ENCODE assay signal across 24 cellular contexts in the genomic region with DNA sequence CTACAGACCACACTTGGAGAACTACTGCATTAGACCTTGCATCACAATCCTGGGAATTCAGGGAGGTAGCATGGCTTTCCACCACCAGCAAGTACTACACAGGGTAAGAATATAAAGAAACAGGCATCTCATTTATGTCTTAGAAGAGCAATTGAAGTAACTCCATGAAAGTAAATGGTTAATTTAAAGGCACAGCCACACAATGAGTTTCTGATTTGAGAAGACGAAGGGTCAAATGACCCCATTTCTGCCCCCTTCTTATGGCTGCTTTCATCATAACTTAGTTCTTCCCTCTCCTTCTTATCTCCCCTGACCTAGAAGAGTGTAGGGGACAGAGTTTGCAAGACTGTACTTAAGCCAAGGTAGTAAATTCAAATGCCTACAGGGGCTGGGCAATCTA. TPM values are rescaled to one million over a fixed set of nuclear protein-coding genes. Genes with fewer than 3 reads are reported as not detected.
DNase-seq lines count a peak whose midpoint lies in the region; ATAC-seq and TF ChIP-seq lines count a peak whose summit lies in the region.
"Had no signal": no experiment of that assay in that cellular context is flagged by ENCODE, and none has a peak within 500 bp of the region (broad histone marks: within the 10 kb centered on the region; RNA-seq: fewer than 3 reads in every experiment).

No MANE protein-coding gene starts in this region.

- H4K20me1 ChIP-seq in GM23338 (replicated peaks; ENCODE audit: insufficient read depth) (no peaks in the 10 kb centered on the region), neural progenitor cell (ENCODE audit: low read depth) (no peaks in the 10 kb centered on the region)
- H4K20me1 ChIP-seq: BLaER1 treated with 17β-estradiol and CSF1 and Interleukin-3, amounts not matched to agents 10 nM and 100 nM had no signal

- no peaks in the 10 kb centered on the region for H3K9me3 ChIP-seq in iPS-20b (ENCODE audit: insufficient read depth, low read depth, low read length)
- H3K9me3 ChIP-seq in neural progenitor cell (ENCODE audit: low read depth) = no peaks in the 10 kb centered on the region
- H3K9me3 ChIP-seq: A549; BE2C; BLaER1 treated with 17β-estradiol and CSF1 and Interleukin-3, amounts not matched to agents 10 nM and 100 nM; HAP-1 had no signal

- H3K4me1 ChIP-seq in GM23338 (ENCODE audit: insufficient read depth) (peaks cover 23% of the 10 kb centered on the region), iPS-20b (ENCODE audit: insufficient read depth, low read length) (peaks cover 24% of the 10 kb centered on the region), neural progenitor cell (peaks cover 32% of the 10 kb centered on the region)
- H3K4me1 ChIP-seq: BE2C had no signal

- H3K4me3 ChIP-seq in GM23338 = no peak overlapping the region
- H3K4me3 ChIP-seq in iPS-20b (ENCODE audit: low read length) = no peak overlapping the region
- H3K4me3 ChIP-seq in neural progenitor cell = no peak overlapping the region
- no peak overlapping the region for H3K4me3 ChIP-seq in H7 (ENCODE audit: insufficient read depth, low read depth, low read length)
- H3K4me3 ChIP-seq: A549; BLaER1 treated with 17β-estradiol and CSF1 and Interleukin-3, amounts not matched to agents 10 nM and 100 nM; GM12878; HAP-1 had no signal

- H3K9ac ChIP-seq in iPS-20b (ENCODE audit: low read depth, low read length) (peak overlapping the region; percentile 45; the same call in 1 of the 2 replicates), neural progenitor cell (no peak overlapping the region)
- H3K9ac ChIP-seq: BLaER1 treated with 17β-estradiol and CSF1 and Interleukin-3, amounts not matched to agents 10 nM and 100 nM had no signal

- peak; percentile 22; the same call in 2 of the 3 replicates for ATAC-seq in GM23338
- no peak for ATAC-seq in WTC11
- no peak for ATAC-seq in HG02840 (IDR thresholded peaks at IDR 0.05; ENCODE audit: low FRiP score, unreplicated experiment)
- ATAC-seq: A549, GM12878 had no signal

- H3K4me3 Mint-ChIP-seq in GM23338 = no peak overlapping the region
- no peak overlapping the region for H3K4me3 Mint-ChIP-seq in WTC11
- H3K4me3 Mint-ChIP-seq in neural progenitor cell = no peak overlapping the region
- no peak overlapping the region for H3K4me3 Mint-ChIP-seq in endothelial cell (ENCODE audit: unreplicated experiment)
- H3K4me3 Mint-ChIP-seq: CD14-positive monocyte; CD4-positive, alpha-beta T cell; CD8-positive, alpha-beta memory T cell; HFFc6 had no signal

- H2AFZ ChIP-seq in GM23338 = no peak overlapping the region
- peak overlapping the region; percentile 89 for H2AFZ ChIP-seq in neural progenitor cell (replicated peaks)

- no peaks in the 10 kb centered on the region for H3K27me3 ChIP-seq in GM23338 (ENCODE audit: insufficient read depth)
- H3K27me3 ChIP-seq in iPS-20b (ENCODE audit: insufficient read depth, low read length) = no peaks in the 10 kb centered on the region
- H3K27me3 ChIP-seq in neural progenitor cell = no peaks in the 10 kb centered on the region
- H3K27me3 ChIP-seq in H7 (ENCODE audit: control insufficient read depth, insufficient read depth, low read length) = no peaks in the 10 kb centered on the region
- H3K27me3 ChIP-seq: BE2C; BLaER1 treated with 17β-estradiol and CSF1 and Interleukin-3, amounts not matched to agents 10 nM and 100 nM had no signal

- H3F3A ChIP-seq in GM23338 (replicated peaks; ENCODE audit: low read depth) (peaks cover 6% of the 10 kb centered on the region; the same call in 1 of the 2 replicates), neural progenitor cell (ENCODE audit: low read depth) (peaks cover 20% of the 10 kb centered on the region)

- DNase-seq in GM23338 (ENCODE audit: low spot score) (no peak), WTC11 (ENCODE audit: low spot score) (no peak), neural progenitor cell (ENCODE audit: low spot score) (no peak), endothelial cell (ENCODE audit: low spot score) (no peak), H7 (no peak)
- DNase-seq: 8988T; ACHN; AML-193; BE2C; CD4-positive, alpha-beta T cell; CD8-positive, alpha-beta memory T cell; DMS 273 treated with DMSO at 0.1 percent for 48 hours; DMS79; EL; GDM1; GOT3; HFFc6 had no signal

- H3K79me2 ChIP-seq in GM23338 (replicated peaks; ENCODE audit: insufficient read depth) (peaks cover 2% of the 10 kb centered on the region; the same call in 1 of the 2 replicates), neural progenitor cell (ENCODE audit: low read depth) (peaks cover 3% of the 10 kb centered on the region)

- H3K9me2 ChIP-seq in GM23338 (ENCODE audit: insufficient read depth) = peaks cover 8% of the 10 kb centered on the region; the same call in 1 of the 2 replicates

- H3K36me3 ChIP-seq in GM23338 (ENCODE audit: insufficient read depth) (no peaks in the 10 kb centered on the region), iPS-20b (ENCODE audit: insufficient read depth, low read depth, low read length) (peaks cover 5% of the 10 kb centered on the region; the same call in 1 of the 2 replicates), neural progenitor cell (no peaks in the 10 kb centered on the region), H7 (replicated peaks; ENCODE audit: control insufficient read depth, insufficient read depth, low read length) (no peaks in the 10 kb centered on the region)
- H3K36me3 ChIP-seq: BE2C had no signal

- peaks cover 1% of the 10 kb centered on the region for H3K27me3 Mint-ChIP-seq in GM23338 (ENCODE audit: insufficient read depth, low read depth, poor library complexity)
- no peaks in the 10 kb centered on the region for H3K27me3 Mint-ChIP-seq in WTC11 (ENCODE audit: low read depth)
- H3K27me3 Mint-ChIP-seq in neural progenitor cell (ENCODE audit: insufficient read depth, low read depth) = peaks cover 3% of the 10 kb centered on the region
- peaks cover 3% of the 10 kb centered on the region for H3K27me3 Mint-ChIP-seq in endothelial cell (ENCODE audit: unreplicated experiment)
- H3K27me3 Mint-ChIP-seq: CD4-positive, alpha-beta T cell; CD8-positive, alpha-beta memory T cell had no signal

- H3K36me3 Mint-ChIP-seq in GM23338 (ENCODE audit: low read depth) (peaks cover 25% of the 10 kb centered on the region), WTC11 (peaks cover 5% of the 10 kb centered on the region), neural progenitor cell (peaks cover 16% of the 10 kb centered on the region), endothelial cell (ENCODE audit: low read depth, unreplicated experiment) (peaks cover 14% of the 10 kb centered on the region)

- CTCF ChIA-PET in WTC11 (lab: Charles Lee) = no interaction called here

- H3K4me1 Mint-ChIP-seq in GM23338 (peaks cover 27% of the 10 kb centered on the region), WTC11 (peaks cover 32% of the 10 kb centered on the region), neural progenitor cell (peaks cover 48% of the 10 kb centered on the region), endothelial cell (ENCODE audit: unreplicated experiment) (peaks cover 19% of the 10 kb centered on the region)

- H3K27ac Mint-ChIP-seq in GM23338 = peak overlapping the region; percentile 85
- peak overlapping the region; percentile 67 for H3K27ac Mint-ChIP-seq in WTC11
- peak overlapping the region; percentile 91 for H3K27ac Mint-ChIP-seq in neural progenitor cell
- no peak overlapping the region for H3K27ac Mint-ChIP-seq in endothelial cell (ENCODE audit: unreplicated experiment)
- H3K27ac Mint-ChIP-seq: CD14-positive monocyte; CD4-positive, alpha-beta T cell; CD8-positive, alpha-beta memory T cell; HFFc6 had no signal

- TF ChIP-seq CTCF in GM23338 (conservative IDR thresholded peaks at IDR 0.05; ENCODE audit: low read depth in 2 of 2) (no peak), WTC11 (IDR thresholded peaks at IDR 0.05) (no peak), neural progenitor cell (IDR thresholded peaks at IDR 0.05) (no peak), endothelial cell (IDR thresholded peaks at IDR 0.05; ENCODE audit: unreplicated experiment) (no peak)

- H3K4me2 ChIP-seq in GM23338 (peak overlapping the region; percentile 57; the same call in 1 of the 2 replicates), neural progenitor cell (no peak overlapping the region)
- H3K4me2 ChIP-seq: A549; BLaER1 treated with 17β-estradiol and CSF1 and Interleukin-3, amounts not matched to agents 10 nM and 100 nM had no signal

- no peak overlapping the region for H3K27ac ChIP-seq in GM23338 (ENCODE audit: low read depth)
- H3K27ac ChIP-seq in iPS-20b (ENCODE audit: low read length) = peak overlapping the region; percentile 11
- H3K27ac ChIP-seq in neural progenitor cell = no peak overlapping the region
- H3K27ac ChIP-seq: A549; BLaER1 treated with 17β-estradiol and CSF1 and Interleukin-3, amounts not matched to agents 10 nM and 100 nM had no signal

- H3K9me3 Mint-ChIP-seq in GM23338 (no peaks in the 10 kb centered on the region; the same call in 2 of the 3 replicates), WTC11 (peaks cover 6% of the 10 kb centered on the region), neural progenitor cell (no peaks in the 10 kb centered on the region), endothelial cell (ENCODE audit: unreplicated experiment) (no peaks in the 10 kb centered on the region)
- H3K9me3 Mint-ChIP-seq: CD4-positive, alpha-beta T cell; CD8-positive, alpha-beta memory T cell had no signal

- POLR2A ChIA-PET in WTC11 (lab: Charles Lee) = no interaction called here

TF ChIP-seq in GM23338, 12 proteins besides CTCF, POLR2A, EP300 and RAD21 (continues in another document):
- TF ChIP-seq EZH2 (IDR thresholded peaks at IDR 0.05; ENCODE audit: low read depth, unreplicated experiment) (no peak), ZNF331 (CRISPR knock-in tag; IDR thresholded peaks at IDR 0.05; ENCODE audit: low read depth) (no peak), EZH2phosphoT487 (IDR thresholded peaks at IDR 0.05; ENCODE audit: unreplicated experiment) (no peak)

RNA-seq across cellular contexts. Expression of gene TRIM66, which starts 6.0 kb away (rescaled TPM):
- 1.9 and 3.3 TPM in 2 replicates for total RNA-seq in GM23338 (2014; rRNA removed; shearing (Covaris generic))
- 1.0 and 1.1 TPM in 2 replicates for polyA plus RNA-seq in GM23338 (2016; fragmentation: Nextera tagmentation; extraction: Ambion mirVana)
- total RNA-seq in WTC11 (2021) (5.6 to 8.0 TPM (median 7.8 TPM) in 3 replicates), neural progenitor cell (ENCODE audit: low replicate concordance) (0.95 and 3.6 TPM in 2 replicates), endothelial cell (ENCODE audit: unreplicated experiment) (11.4 TPM)
- 0.83 and 0.96 TPM in 2 replicates for total RNA-seq in H7 (2014; rRNA removed; shearing (Covaris generic))

RNA-seq across cellular contexts. Expression of gene RPL27A, which starts 6.1 kb away (rescaled TPM):
- total RNA-seq in GM23338 (2014; rRNA removed; shearing (Covaris generic)) = 961 and 1,283 TPM in 2 replicates
- 3,167 and 3,552 TPM in 2 replicates for polyA plus RNA-seq in GM23338 (2016; fragmentation: Nextera tagmentation; extraction: Ambion mirVana)
- total RNA-seq in WTC11 (2021) = 1,103 to 1,198 TPM (median 1,179 TPM) in 3 replicates
- 1,116 and 1,250 TPM in 2 replicates for total RNA-seq in neural progenitor cell (ENCODE audit: low replicate concordance)
- total RNA-seq in endothelial cell (ENCODE audit: unreplicated experiment) = 1,456 TPM
- total RNA-seq in H7 (2014; rRNA removed; shearing (Covaris generic)) = 901 and 1,070 TPM in 2 replicates
